In the genomic region with DNA sequence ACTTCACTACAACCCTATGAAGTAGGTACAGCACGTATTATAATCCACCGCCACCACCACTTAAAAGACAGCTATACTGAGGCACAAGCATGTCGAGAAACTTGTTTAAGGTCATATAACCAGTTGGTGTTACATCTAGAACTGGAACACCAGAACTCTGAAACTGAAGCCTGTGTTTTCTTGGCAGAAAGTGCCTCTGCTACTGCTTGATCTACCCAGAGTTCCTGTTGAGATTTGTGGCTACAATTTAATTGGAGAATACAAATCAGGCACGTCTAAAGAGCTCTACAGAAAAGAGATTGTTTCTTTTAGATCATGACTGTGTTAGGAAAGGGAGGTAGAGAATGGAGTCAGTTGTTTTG, we compare ENCODE assay signal across 15 cellular contexts. TPM values are rescaled to one million over a fixed set of nuclear protein-coding genes. Genes with fewer than 3 reads are reported as not detected.
DNase-seq lines count a peak whose midpoint lies in the region; ATAC-seq, FAIRE-seq and TF ChIP-seq lines count a peak whose summit lies in the region.
"Had no signal": no experiment of that assay in that cellular context is flagged by ENCODE, and none has a peak within 500 bp of the region (broad histone marks: within the 10 kb centered on the region; RNA-seq: fewer than 3 reads in every experiment).

No MANE protein-coding gene starts in this region.

- H3K9me3 ChIP-seq in IMR-90 (ENCODE audit: control insufficient read depth, insufficient read depth, low read length) (no peaks in the 10 kb centered on the region), H1 (ENCODE audit: insufficient read depth in 2 of 2, low read depth in 1 of 2, low read length in 1 of 2) (no peaks in the 10 kb centered on the region), muscle layer of duodenum (ENCODE audit: control insufficient read depth in 1 of 2, low read length in 2 of 2) (no peaks in the 10 kb centered on the region)
- H3K9me3 ChIP-seq: spleen had no signal

- CTCF ChIA-PET in IMR-90 (lab: Yijun Ruan, JAX), result no interaction called here
- CTCF ChIA-PET in H1 (lab: Charles Lee; ENCODE audit: partially characterized antibody), result interaction anchor here (1.3 to 1.8 kb wide), 3 partner anchors 15 to 221 kb away, joined by 4 to 6 read pairs (median 4); no protein-coding TSS in a partner anchor

- TF ChIP-seq RAD21 in IMR-90 (IDR thresholded peaks at IDR 0.05; ENCODE audit: low read length) (no peak), H1 (IDR thresholded peaks at IDR 0.05 in 1 of 2, conservative IDR thresholded peaks at IDR 0.05 in 1 of 2; ENCODE audit: low read depth in 2 of 2, low read length in 2 of 2) (no peak)

- no peaks in the 10 kb centered on the region; the same call in 1 of the 2 replicates for H3K9me1 ChIP-seq in IMR-90 (ENCODE audit: insufficient read depth, low read length)

- H2AFZ ChIP-seq in IMR-90 (replicated peaks; ENCODE audit: low read length, poor library complexity), result no peak overlapping the region
- peak overlapping the region; percentile 17; the same call in 1 of the 2 replicates for H2AFZ ChIP-seq in H1 (ENCODE audit: low read length)

- H3K79me2 ChIP-seq in H1 (ENCODE audit: control insufficient read depth in 1 of 2, insufficient read depth in 2 of 2, low read length in 2 of 2), result no peaks in the 10 kb centered on the region

- H3K4me1 Mint-ChIP-seq in activated naive CD8-positive, alpha-beta T cell treated with anti-CD3 and anti-CD28 coated beads, Interleukin-2, amount 50 U/mL, for 24 hours, result peaks cover 14% of the 10 kb centered on the region

- no peak overlapping the region for H2AK5ac ChIP-seq in IMR-90 (ENCODE audit: low read depth, low read length)
- no peak overlapping the region; the same call in 1 of the 2 replicates for H2AK5ac ChIP-seq in H1 (ENCODE audit: low read depth, low read length)

- H3K79me1 ChIP-seq in IMR-90 (ENCODE audit: low read depth in 1 of 2, low read length in 2 of 2) (peaks cover 1 to 7% of the 10 kb centered on the region in 2 experiments; a peak in 3 of 4 replicates), H1 (ENCODE audit: low read depth, low read length) (no peaks in the 10 kb centered on the region)

- H2BK15ac ChIP-seq in IMR-90 (ENCODE audit: low read depth, low read length) (peak overlapping the region; percentile 48; the same call in 1 of the 3 replicates), H1 (ENCODE audit: low read length) (no peak overlapping the region)

- H2BK120ac ChIP-seq in IMR-90 (ENCODE audit: low read depth, low read length), result no peak overlapping the region
- H2BK120ac ChIP-seq in H1 (replicated peaks; ENCODE audit: low read depth, low read length), result no peak overlapping the region

- no peak for ATAC-seq in IMR-90 (ENCODE audit: low read depth)
- ATAC-seq in HG03469 (IDR thresholded peaks at IDR 0.05; ENCODE audit: unreplicated experiment), result no peak
- ATAC-seq in activated naive CD8-positive, alpha-beta T cell treated with anti-CD3 and anti-CD28 coated beads, Interleukin-2, amount 50 U/mL, for 24 hours, result no peak
- ATAC-seq: foreskin keratinocyte had no signal

- H2BK20ac ChIP-seq in IMR-90 (ENCODE audit: low read depth, low read length) (no peak overlapping the region), H1 (ENCODE audit: low read length) (no peak overlapping the region)

- no peaks in the 10 kb centered on the region for H3K9me3 Mint-ChIP-seq in activated naive CD8-positive, alpha-beta T cell treated with anti-CD3 and anti-CD28 coated beads, Interleukin-2, amount 50 U/mL, for 24 hours
- H3K9me3 Mint-ChIP-seq: activated naive CD8-positive, alpha-beta T cell treated with anti-CD3 and anti-CD28 coated beads, Interleukin-2, amount 10 ng/mL, durations not matched to agents 7 days and 5 days had no signal

- in situ Hi-C loops in IMR-90 (cut with MboI; ENCODE audit: low sequenced_read_pairs), result no loop called here

- peak overlapping the region; percentile 31; the same call in 1 of the 2 replicates for H2BK12ac ChIP-seq in H1 (ENCODE audit: low read depth, low read length)

- H3K4me2 ChIP-seq in IMR-90 (ENCODE audit: low read depth, low read length) (no peak overlapping the region), H1 (ENCODE audit: insufficient read depth in 1 of 2, low read depth in 2 of 2, low read length in 2 of 2) (peak overlapping the region; percentile 33 to 44; a peak in 2 of 4 replicates)

- no peak overlapping the region for H2AK9ac ChIP-seq in IMR-90 (replicated peaks; ENCODE audit: low read depth, low read length, poor library complexity)

- dilution Hi-C loops in IMR-90 (cut with HindIII; ENCODE audit: low sequenced_read_pairs, unreplicated experiment), result no loop called here

- no peak overlapping the region for H3K27ac ChIP-seq in IMR-90 (ENCODE audit: insufficient read depth, low read length)
- peak overlapping the region; percentile 26; the same call in 1 of the 2 replicates for H3K27ac ChIP-seq in H1 (ENCODE audit: low read depth, low read length)
- peak overlapping the region; percentile 46 for H3K27ac ChIP-seq in muscle layer of duodenum (ENCODE audit: low read length)
- H3K27ac ChIP-seq: foreskin keratinocyte had no signal

- no peak for TF ChIP-seq EP300 in H1 (IDR thresholded peaks at IDR 0.05; ENCODE audit: borderline replicate concordance in 1 of 2, low read depth in 2 of 2, low read length in 2 of 2)

- H3K36me3 ChIP-seq in IMR-90 (ENCODE audit: control insufficient read depth, insufficient read depth, low read length), result no peaks in the 10 kb centered on the region
- H3K36me3 ChIP-seq in H1 (ENCODE audit: control insufficient read depth in 2 of 4, insufficient read depth in 4 of 4, low read length in 3 of 4), result no peaks in the 10 kb centered on the region
- peaks cover 0 to 5% of the 10 kb centered on the region in 2 donors for H3K36me3 ChIP-seq in muscle layer of duodenum (ENCODE audit: control insufficient read depth in 1 of 2, insufficient read depth in 2 of 2, low read length in 2 of 2)
- H3K36me3 ChIP-seq: spleen had no signal

- BruUV-seq in IMR-90 (replicated peaks; lab: Mats Ljungman, UMichigan), result no TSS peak

- no peak overlapping the region for H3K14ac ChIP-seq in IMR-90 (replicated peaks; ENCODE audit: low read depth, low read length)
- H3K14ac ChIP-seq in H1 (ENCODE audit: insufficient read length), result no peak overlapping the region

- H4K20me1 ChIP-seq in IMR-90 (ENCODE audit: insufficient read depth, low read length) (0 out of 2 replicates have a peak, but pooled peaks cover under 1% of the 10 kb centered on the region), H1 (replicated peaks in 1 of 2; ENCODE audit: control insufficient read depth in 1 of 2, insufficient read depth in 2 of 2, low read length in 2 of 2) (no peaks in the 10 kb centered on the region)

- H3K4me1 ChIP-seq in IMR-90 (ENCODE audit: control insufficient read depth, insufficient read depth, low read length) (no peaks in the 10 kb centered on the region; the same call in 1 of the 2 replicates), H1 (replicated peaks in 1 of 4; ENCODE audit: control insufficient read depth in 3 of 4, insufficient read depth in 4 of 4, low read length in 3 of 4) (peaks cover 5 to 17% (median 11%) of the 10 kb centered on the region in 4 experiments; a peak in 6 of 7 replicates), muscle layer of duodenum (ENCODE audit: control insufficient read depth in 1 of 2, insufficient read depth in 2 of 2, low read length in 2 of 2) (peaks cover 0 to 10% of the 10 kb centered on the region in 2 donors)

- H2BK5ac ChIP-seq in IMR-90 (ENCODE audit: low read depth, low read length, poor library complexity, severe bottlenecking) (no peak overlapping the region), H1 (ENCODE audit: low read depth, low read length) (peak overlapping the region; percentile 36; the same call in 1 of the 2 replicates)

- H4K8ac ChIP-seq in IMR-90 (ENCODE audit: low read depth in 2 of 2, low read length in 2 of 2), result no peak overlapping the region
- no peak overlapping the region for H4K8ac ChIP-seq in H1 (ENCODE audit: extremely low read depth, insufficient read depth, low read length)

- H3K27me3 ChIP-seq in IMR-90 (ENCODE audit: control insufficient read depth, insufficient read depth, low read length), result no peaks in the 10 kb centered on the region
- H3K27me3 ChIP-seq in H1 (replicated peaks in 1 of 4; ENCODE audit: control insufficient read depth in 3 of 4, extremely low read depth in 1 of 4, insufficient read depth in 3 of 4, low read length in 3 of 4), result no peaks in the 10 kb centered on the region
- no peaks in the 10 kb centered on the region for H3K27me3 ChIP-seq in muscle layer of duodenum (ENCODE audit: low read depth, low read length)
- H3K27me3 ChIP-seq: foreskin keratinocyte, spleen had no signal

- H3K4ac ChIP-seq in IMR-90 (ENCODE audit: low read depth, low read length) (0 out of 2 replicates have a peak overlapping the region, but pooled peaks have one; percentile 27), H1 (replicated peaks; ENCODE audit: insufficient read length, low read depth, low read length) (no peak overlapping the region)

- H4K5ac ChIP-seq in IMR-90 (ENCODE audit: low read depth, low read length) (no peak overlapping the region), H1 (ENCODE audit: insufficient read length, low read depth, low read length) (no peak overlapping the region)

- POLR2A ChIA-PET in IMR-90 (lab: Charles Lee; ENCODE audit: unreplicated experiment), result no interaction called here
- POLR2A ChIA-PET in H1 (lab: Charles Lee; ENCODE audit: partially characterized antibody), result interaction anchor here (1.0 to 1.3 kb wide), 2 partner anchors 12 to 26 kb away, joined by 4 read pairs; no protein-coding TSS in a partner anchor

- DNase-seq in Ammon's horn (ENCODE audit: low spot score) (peak; percentile 34), IMR-90 (no peak), H1 (ENCODE audit: low read depth in 1 of 2, low spot score in 2 of 2) (no peak), OCI-M2 (lab: John Stamatoyannopoulos, UW; ENCODE audit: unreplicated experiment) (no peak), GM10266 (ENCODE audit: extremely low spot score) (no peak)
- DNase-seq in activated naive CD8-positive, alpha-beta T cell treated with anti-CD3 and anti-CD28 coated beads, Interleukin-2, amount 50 U/mL, for 24 hours, result no peak
- DNase-seq: activated naive CD8-positive, alpha-beta T cell treated with anti-CD3 and anti-CD28 coated beads, Interleukin-2, amount 10 ng/mL, durations not matched to agents 7 days and 5 days; foreskin keratinocyte; kidney; NCI-H1105 treated with DMSO at 0.1 percent for 48 hours; NCI-H510A treated with DMSO at 0.1 percent for 48 hours; spleen had no signal

- H3K23ac ChIP-seq in IMR-90 (ENCODE audit: low read depth, low read length) (no peak overlapping the region), H1 (ENCODE audit: insufficient read length) (no peak overlapping the region)

- no peak overlapping the region for H3K4me3 Mint-ChIP-seq in activated naive CD8-positive, alpha-beta T cell treated with anti-CD3 and anti-CD28 coated beads, Interleukin-2, amount 50 U/mL, for 24 hours
- H3K4me3 Mint-ChIP-seq: activated naive CD8-positive, alpha-beta T cell treated with anti-CD3 and anti-CD28 coated beads, Interleukin-2, amount 10 ng/mL, durations not matched to agents 7 days and 5 days had no signal

- H3K27ac Mint-ChIP-seq in activated naive CD8-positive, alpha-beta T cell treated with anti-CD3 and anti-CD28 coated beads, Interleukin-2, amount 50 U/mL, for 24 hours, result no peak overlapping the region
- H3K27ac Mint-ChIP-seq: activated naive CD8-positive, alpha-beta T cell treated with anti-CD3 and anti-CD28 coated beads, Interleukin-2, amount 10 ng/mL, durations not matched to agents 7 days and 5 days had no signal

- FAIRE-seq in H1 (lab: Jason Lieb, UNC), result no peak
- FAIRE-seq: colon, kidney had no signal

- intact Hi-C loops in IMR-90 (cut with micrococcal nuclease), result no loop called here

- peaks cover 11% of the 10 kb centered on the region for H3K23me2 ChIP-seq in H1 (ENCODE audit: low read depth, low read length)

- H4K91ac ChIP-seq in IMR-90 (ENCODE audit: insufficient read depth, low read depth, low read length) (no peak overlapping the region; the same call in 1 of the 2 replicates), H1 (replicated peaks; ENCODE audit: insufficient read length, low read length) (no peak overlapping the region)

- H3K9ac ChIP-seq in IMR-90 (ENCODE audit: low read depth, low read length), result no peak overlapping the region
- H3K9ac ChIP-seq in H1 (replicated peaks in 1 of 4; ENCODE audit: extremely low read depth in 1 of 4, low read depth in 3 of 4, low read length in 3 of 4), result no peak overlapping the region

- H3K27me3 Mint-ChIP-seq in activated naive CD8-positive, alpha-beta T cell treated with anti-CD3 and anti-CD28 coated beads, Interleukin-2, amount 50 U/mL, for 24 hours, result no peaks in the 10 kb centered on the region
- H3K27me3 Mint-ChIP-seq: activated naive CD8-positive, alpha-beta T cell treated with anti-CD3 and anti-CD28 coated beads, Interleukin-2, amount 10 ng/mL, durations not matched to agents 7 days and 5 days had no signal

- H3K36me3 Mint-ChIP-seq in activated naive CD8-positive, alpha-beta T cell treated with anti-CD3 and anti-CD28 coated beads, Interleukin-2, amount 50 U/mL, for 24 hours (ENCODE audit: low read depth), result no peaks in the 10 kb centered on the region
- H3K36me3 Mint-ChIP-seq: activated naive CD8-positive, alpha-beta T cell treated with anti-CD3 and anti-CD28 coated beads, Interleukin-2, amount 10 ng/mL, durations not matched to agents 7 days and 5 days had no signal

- H3K4me3 ChIP-seq in IMR-90 (ENCODE audit: insufficient read depth, low read depth, low read length) (no peak overlapping the region), H1 (ENCODE audit: extremely low read depth in 1 of 4, insufficient read depth in 2 of 4, low read depth in 3 of 4, low read length in 4 of 4) (peak overlapping the region in 1 of 4 experiments; percentile 33; a peak in 1 of 8 replicates), muscle layer of duodenum (ENCODE audit: low read depth in 1 of 2, low read length in 2 of 2) (no peak overlapping the region)
- H3K4me3 ChIP-seq: spleen had no signal

- TF ChIP-seq CTCF in IMR-90 (conservative IDR thresholded peaks at IDR 0.05; ENCODE audit: low read depth, low read length) (no peak), H1 (IDR thresholded peaks at IDR 0.05; ENCODE audit: control extremely low read depth in 1 of 3, insufficient read depth in 1 of 3, low read depth in 1 of 3, low read length in 3 of 3) (no peak), GM10266 (IDR thresholded peaks at IDR 0.05; ENCODE audit: control insufficient read depth, insufficient read depth, low read depth, missing control alignments) (no peak)

- 100% methylated on average over 1 of the region's 4 CpGs; no CpG with 5 or more reads in 1 of the 2 experiments for WGBS in IMR-90 (ENCODE audit: extremely low coverage in 2 of 2, insufficient read length in 1 of 2), 2 experiments
- 60% methylated on average over 4 of the region's 4 CpGs; no CpG with 5 or more reads in 1 of the 2 experiments for WGBS in H1 (ENCODE audit: extremely low coverage in 1 of 2, insufficient coverage in 1 of 2, insufficient read length in 1 of 2, insufficient replicate concordance in 2 of 2, low coverage in 1 of 2, low lambda C conversion rate in 2 of 2, missing lambda C conversion rate in 1 of 2), 2 experiments

- H3K56ac ChIP-seq in IMR-90 (ENCODE audit: extremely low read depth, insufficient read depth, low read length) (no peak overlapping the region), H1 (replicated peaks; ENCODE audit: insufficient read length, low read depth, low read length) (no peak overlapping the region)

- no peak for TF ChIP-seq POLR2A in IMR-90 (IDR thresholded peaks at IDR 0.05; ENCODE audit: low read depth, low read length)
- no peak for TF ChIP-seq POLR2A in H1 (IDR thresholded peaks at IDR 0.05; ENCODE audit: control extremely low read depth in 1 of 2, low read depth in 2 of 2, low read length in 2 of 2)

- H3K18ac ChIP-seq in IMR-90 (ENCODE audit: low read depth, low read length), result no peak overlapping the region
- H3K18ac ChIP-seq in H1 (ENCODE audit: extremely low read depth, low read length), result no peak overlapping the region; the same call in 1 of the 2 replicates

RNA-seq across cellular contexts. Expression of gene ADD3, which starts 4.3 kb away (rescaled TPM):
- total RNA-seq in IMR-90 (2012; rRNA removed), result 137 and 212 TPM in 2 replicates
- polyA plus RNA-seq in IMR-90 (2012; rRNA removed) (138 and 153 TPM in 2 replicates), H1 (2011; rRNA removed) (27.7 and 44.7 TPM in 2 replicates)
- 10.8 and 15.8 TPM in 2 replicates for polyA plus RNA-seq in IMR-90 (2012; cell fraction: cytosol; rRNA removed)
- 20.6 and 239 TPM in 2 replicates for polyA plus RNA-seq in IMR-90 (2012; cell fraction: nucleus; rRNA removed; ENCODE audit: low replicate concordance)
- 78.9 and 85.6 TPM in 2 replicates for total RNA-seq in H1 (2021; fragmentation: NEBNext Ultra II Directional; extraction: Animal tissue kit (Norgen Biotek cat#: 25700))
- polyA plus RNA-seq in H1 (2011; cell fraction: cytosol; rRNA removed), result 65.9 TPM
- 51.3 TPM for polyA plus RNA-seq in H1 (2011; cell fraction: nucleus; rRNA removed)
- 59.0 to 96.4 TPM (median 79.4 TPM) in 4 replicates for polyA plus RNA-seq in H1 (2012, experiment 1 of 2)
- 6.1 TPM for polyA plus RNA-seq in H1 (2012, experiment 2 of 2)
- 58.1 TPM for polyA plus RNA-seq in H1 (2013, experiment 1 of 2)
- polyA plus RNA-seq in H1 (2013, experiment 2 of 2), result 51.8 TPM
- polyA minus RNA-seq in H1 (2011; rRNA and poly(A)+ RNA removed), result 122 and 195 TPM in 2 replicates
- polyA minus RNA-seq in H1 (2011; cell fraction: cytosol; rRNA and poly(A)+ RNA removed), result 80.9 TPM
- polyA minus RNA-seq in H1 (2011; cell fraction: nucleus; rRNA and poly(A)+ RNA removed), result 181 TPM
